8 cellular contexts compared by ENCODE assay signal in the genomic region with DNA sequence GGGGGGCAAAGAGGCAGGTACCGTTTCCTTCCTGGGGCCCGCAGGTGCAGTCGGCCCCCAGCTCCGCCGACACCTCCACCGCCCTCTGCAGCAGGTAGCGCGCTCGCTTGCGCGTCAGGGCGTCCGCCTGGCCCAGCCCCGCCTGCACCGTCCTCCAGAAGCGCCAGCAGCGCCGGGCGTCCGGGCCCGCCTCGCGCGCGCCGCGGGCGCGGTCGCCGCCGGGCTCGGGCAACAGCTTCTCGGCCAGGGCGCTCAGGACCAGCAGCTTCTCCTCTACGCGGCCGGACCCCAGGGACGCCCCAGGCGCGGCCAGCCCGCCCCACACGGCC. TPM values are rescaled to one million over a fixed set of nuclear protein-coding genes. Genes with fewer than 3 reads are reported as not detected.
A peak's percentile ranks its signal among the peaks of the same experiment; 100 is the strongest.
DNase-seq lines count a peak whose midpoint lies in the region; ATAC-seq, FAIRE-seq and TF ChIP-seq lines count a peak whose summit lies in the region.

No MANE protein-coding gene starts in this region.

- no peak for FAIRE-seq in RCC 7860 (lab: Jason Lieb, UNC)

- TF ChIP-seq CTCF in Caco-2 (IDR thresholded peaks at IDR 0.05; ENCODE audit: insufficient read depth in 1 of 2, low read depth in 1 of 2, low read length in 1 of 2, severe bottlenecking in 1 of 2, unreplicated experiment in 1 of 2) (no peak), heart left ventricle (IDR thresholded peaks at IDR 0.05) (no peak)

- peak overlapping the region; percentile 91 for H3K4me3 ChIP-seq in Caco-2 (ENCODE audit: low read depth, low read length)
- H3K4me3 ChIP-seq in heart left ventricle: peak overlapping the region; percentile 12 to 96 (median 82)

- TF ChIP-seq POLR2A in heart left ventricle (IDR thresholded peaks at IDR 0.05): peak in 1 of 2 donors; percentile 45

- CTCF ChIA-PET in Caco-2 (lab: Charles Lee): interaction anchor here (0.5 to 1.0 kb wide), 2 partner anchors 21 to 1546 kb away, joined by 3 read pairs; no protein-coding TSS in a partner anchor

- H3K27ac ChIP-seq in heart left ventricle: peak overlapping the region; percentile 69 to 97 (median 88)

- no peaks in the 10 kb centered on the region for H3K9me3 ChIP-seq in Caco-2
- H3K9me3 ChIP-seq in heart left ventricle: no peaks in the 10 kb centered on the region

- intact Hi-C loops in Caco-2 (cut with micrococcal nuclease; ENCODE audit: unreplicated experiment): loop anchor here (2.0 kb wide), 1 partner anchor 105 kb away; the partner anchor contains the start of gene COA6
- intact Hi-C loops in heart left ventricle (cut with DNase I): loop anchor here in 1 of 10 donors (10.0 kb wide), 1 partner anchor 937 kb away; no protein-coding TSS in a partner anchor

- H3K36me3 ChIP-seq in Caco-2 (ENCODE audit: control insufficient read depth, insufficient read depth, low read length) (no peaks in the 10 kb centered on the region), heart left ventricle (no peaks in the 10 kb centered on the region)

- H3K27ac Mint-ChIP-seq in Caco-2 (ENCODE audit: unreplicated experiment): peak overlapping the region; percentile 62

- H3K36me3 Mint-ChIP-seq in Caco-2 (ENCODE audit: insufficient read depth, unreplicated experiment): peaks cover 5% of the 10 kb centered on the region

- peak; percentile 77 for ATAC-seq in GM19455 (IDR thresholded peaks at IDR 0.05; ENCODE audit: unreplicated experiment)
- peak; percentile 30 for ATAC-seq in HG03558 (IDR thresholded peaks at IDR 0.05; ENCODE audit: extremely low read depth, unreplicated experiment)
- ATAC-seq in heart left ventricle: peak; percentile 47 to 74 (median 70)

- POLR2A ChIA-PET in Caco-2 (lab: Charles Lee): interaction anchor here (0.6 to 1.0 kb wide), 2 partner anchors 105 to 615 kb away, joined by 3 to 6 read pairs; partner anchors contain the start of gene COA6

- H3K4me1 Mint-ChIP-seq in Caco-2 (ENCODE audit: low read depth, unreplicated experiment): peaks cover 8% of the 10 kb centered on the region

- H3K4me3 Mint-ChIP-seq in Caco-2 (ENCODE audit: unreplicated experiment): peak overlapping the region; percentile 76

- peaks cover 6% of the 10 kb centered on the region for H3K27me3 Mint-ChIP-seq in Caco-2 (ENCODE audit: insufficient read depth, unreplicated experiment)

- DNase-seq in Caco-2 (peak; percentile 73 to 82), RCC 7860 (ENCODE audit: low spot score) (peak; percentile 19), heart left ventricle (peak in 3 of 5 donors; percentile 50 to 66 (median 55)), retina (peak; percentile 63), NCI-H226 (no peak)
- peak; percentile 53 for DNase-seq in activated gamma-delta T cell treated with anti-CD3 and anti-CD28 coated beads, Interleukin-2, amount 50 U/mL, for 16 hours (ENCODE audit: low read depth)

- H3K27me3 ChIP-seq in Caco-2 (replicated peaks; ENCODE audit: control insufficient read depth, insufficient read depth, low read length): no peaks in the 10 kb centered on the region
- peaks cover 0 to 2% (median 0%) of the 10 kb centered on the region in 9 donors for H3K27me3 ChIP-seq in heart left ventricle

- no peaks in the 10 kb centered on the region for H3K9me3 Mint-ChIP-seq in Caco-2 (ENCODE audit: unreplicated experiment)

- H3K4me1 ChIP-seq in Caco-2: no peaks in the 10 kb centered on the region
- peaks cover 0 to 43% (median 11%) of the 10 kb centered on the region in 12 donors for H3K4me1 ChIP-seq in heart left ventricle

- BruUV-seq in Caco-2 (replicated peaks; lab: Mats Ljungman, UMichigan): no TSS peak

- 0 to 1% (median 0%) methylated on average over 24 to 43 of the region's 43 CpGs for WGBS in heart left ventricle, 4 donors

RNA-seq across cellular contexts. Expression of gene TARBP1, which starts 0.9 kb away (rescaled TPM):
- total RNA-seq in Caco-2 (2022) (33.8 and 37.0 TPM in 2 replicates), heart left ventricle (10 to 100 TPM in 4 of 9 donors, 1 to 10 TPM in 5; 7.1 to 18.2 (median 9.9) TPM)
- polyA plus RNA-seq in heart left ventricle: 10 to 100 TPM in 1 of 2 donors, 1 to 10 TPM in 1; 4.8 to 15.9 TPM
